ENCODE assay signal across 9 cellular contexts in genomic region chr2:38653715-38654494, GRCh38.
DNase-seq lines count a peak whose midpoint lies in the region; ATAC-seq lines count a peak whose summit lies in the region.
"Had no signal": no experiment of that assay in that cellular context is flagged by ENCODE, and none has a peak within 500 bp of the region (broad histone marks: within the 10 kb centered on the region; RNA-seq: fewer than 3 reads in every experiment).

No MANE protein-coding gene starts in this region.

- peaks cover 30% of the 10 kb centered on the region for H3K4me1 Mint-ChIP-seq in activated naive CD4-positive, alpha-beta T cell treated with anti-CD3 and anti-CD28 coated beads, Interleukin-2, amount 50 U/mL, for 24 hours

- peak overlapping the region; percentile 96 for H3K27ac Mint-ChIP-seq in activated naive CD4-positive, alpha-beta T cell treated with anti-CD3 and anti-CD28 coated beads, Interleukin-2, amount 50 U/mL, for 24 hours

- peak overlapping the region; percentile 68 for H3K4me3 Mint-ChIP-seq in activated naive CD4-positive, alpha-beta T cell treated with anti-CD3 and anti-CD28 coated beads, Interleukin-2, amount 50 U/mL, for 24 hours

- H3K9me3 Mint-ChIP-seq in activated naive CD4-positive, alpha-beta T cell treated with anti-CD3 and anti-CD28 coated beads, Interleukin-2, amount 50 U/mL, for 24 hours, result no peaks in the 10 kb centered on the region

- no peaks in the 10 kb centered on the region for H3K36me3 Mint-ChIP-seq in activated naive CD4-positive, alpha-beta T cell treated with anti-CD3 and anti-CD28 coated beads, Interleukin-2, amount 50 U/mL, for 24 hours

- H3K27me3 Mint-ChIP-seq in activated naive CD4-positive, alpha-beta T cell treated with anti-CD3 and anti-CD28 coated beads, Interleukin-2, amount 50 U/mL, for 24 hours, result no peaks in the 10 kb centered on the region

- peak; percentile 86 for DNase-seq in OCI-M1 (lab: John Stamatoyannopoulos, UW)
- peak; percentile 62 for DNase-seq in stimulated activated CD4-positive, alpha-beta T cell treated with anti-CD3 and anti-CD28 coated beads, Interleukin-12 subunit alpha, Interleukin-12 subunit beta, amount 100 ng/mL, for 4 hours
- DNase-seq in AG20443 (ENCODE audit: low spot score), result no peak
- DNase-seq in GDM1 (lab: John Stamatoyannopoulos, UW), result no peak
- DNase-seq: foreskin melanocyte had no signal

- ATAC-seq in GM18861 (IDR thresholded peaks at IDR 0.05; ENCODE audit: unreplicated experiment) (peak; percentile 42), GM21526 (IDR thresholded peaks at IDR 0.05; ENCODE audit: low FRiP score, unreplicated experiment) (no peak), HG03342 (IDR thresholded peaks at IDR 0.05; ENCODE audit: unreplicated experiment) (no peak)

Comparison
In these comparisons a context has a peak if more than half of its experiments do, and no peak if none do; other contexts are left out.
1. DNase-seq: peak in OCI-M1 (single experiment) and stimulated activated CD4-positive, alpha-beta T cell treated with anti-CD3 and anti-CD28 coated beads, Interleukin-12 subunit alpha, Interleukin-12 subunit beta, amount 100 ng/mL, for 4 hours (single experiment); none in AG20443 (single experiment) and GDM1 (single experiment).